In the genomic region with DNA sequence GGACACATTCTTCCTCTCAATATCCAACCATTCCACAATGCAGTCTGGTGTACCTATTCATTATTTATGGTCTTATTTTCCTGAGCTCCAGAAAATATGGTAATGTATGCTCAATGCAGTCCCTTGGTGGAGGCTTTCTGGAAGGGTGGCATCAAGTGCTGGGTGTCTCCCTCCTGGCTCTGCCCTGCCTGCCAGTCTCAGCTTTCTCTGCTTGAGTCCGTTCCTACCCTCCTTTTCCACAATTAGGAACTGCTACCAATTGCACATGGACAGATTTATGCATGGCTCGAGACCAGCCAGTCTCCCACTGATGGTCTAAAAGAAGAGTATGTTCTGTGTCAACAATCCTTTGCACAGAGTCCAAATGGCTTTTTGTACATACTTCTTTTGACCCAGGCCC, we compare ENCODE assay signal across 1 cellular context.
TF ChIP-seq lines count a peak whose summit lies in the region.

No MANE protein-coding gene starts in this region.

TF ChIP-seq in IMR-90, 13 proteins besides CTCF, POLR2A, EP300 and RAD21 (continued from another document):
- TF ChIP-seq RCOR1 (IDR thresholded peaks at IDR 0.05; ENCODE audit: insufficient replicate concordance, low read length) (no peak), MAZ (IDR thresholded peaks at IDR 0.05; ENCODE audit: borderline replicate concordance, low read depth, low read length) (no peak), BHLHE40 (IDR thresholded peaks at IDR 0.05; ENCODE audit: low read depth, low read length) (no peak), CHD1 (IDR thresholded peaks at IDR 0.05; ENCODE audit: low read depth, low read length) (no peak), RFX5 (IDR thresholded peaks at IDR 0.05; ENCODE audit: low read depth, low read length) (no peak), FOS (IDR thresholded peaks at IDR 0.05; ENCODE audit: low read depth, low read length) (no peak)
TF ChIP-seq in IMR-90: peak in this region for 0.
